1 cellular context compared by ENCODE assay signal in genomic region chr1:116373451-116374339, GRCh38.
TF ChIP-seq lines count a peak whose summit lies in the region.

No MANE protein-coding gene starts in this region.

TF ChIP-seq in K562, 482 proteins besides CTCF, POLR2A, EP300 and RAD21 (continued from another document and continues in another):
- TF ChIP-seq FOXP4 (CRISPR knock-in tag; IDR thresholded peaks at IDR 0.05; ENCODE audit: borderline replicate concordance) (no peak), PHF21A (IDR thresholded peaks at IDR 0.05; ENCODE audit: borderline replicate concordance, low read depth) (no peak), PRMT5 (CRISPR knock-in tag; IDR thresholded peaks at IDR 0.05) (no peak), KLF10 (CRISPR knock-in tag; IDR thresholded peaks at IDR 0.05) (no peak), FOXK1 (CRISPR knock-in tag; IDR thresholded peaks at IDR 0.05; ENCODE audit: borderline replicate concordance) (no peak), HNRNPLL (IDR thresholded peaks at IDR 0.05; ENCODE audit: low read depth, low read length, poor library complexity, severe bottlenecking) (no peak), ESRRA (IDR thresholded peaks at IDR 0.05; ENCODE audit: borderline replicate concordance, low read depth) (0 out of 2 replicates have a peak, but pooled peaks have one; percentile 18), MTF1 (CRISPR knock-in tag; IDR thresholded peaks at IDR 0.05; ENCODE audit: borderline replicate concordance) (no peak), GTF2F1 (IDR thresholded peaks at IDR 0.05; ENCODE audit: low read depth, low read length) (no peak), PBX2 (CRISPR knock-in tag; IDR thresholded peaks at IDR 0.05; ENCODE audit: low read depth) (no peak), PBX2 (tag; conservative IDR thresholded peaks at IDR 0.05; ENCODE audit: low read depth) (no peak), HNRNPH1 (optimal IDR thresholded peaks at IDR 0.05; ENCODE audit: low read depth, low read length) (no peak), NCOA1 (IDR thresholded peaks at IDR 0.05; ENCODE audit: low read depth) (0 out of 2 replicates have a peak, but pooled peaks have one; percentile 12), DMBX1 (CRISPR knock-in tag; IDR thresholded peaks at IDR 0.05; ENCODE audit: borderline replicate concordance) (no peak), ARHGAP35 (IDR thresholded peaks at IDR 0.05; ENCODE audit: partially characterized antibody) (no peak), STAT5A (IDR thresholded peaks at IDR 0.05; ENCODE audit: borderline replicate concordance, low read length) (no peak), RNF2 (IDR thresholded peaks at IDR 0.05) (no peak), HNRNPK (IDR thresholded peaks at IDR 0.05; ENCODE audit: low read depth, low read length, poor library complexity, severe bottlenecking) (no peak), NONO (IDR thresholded peaks at IDR 0.05; ENCODE audit: low read depth in 2 of 2, low read length in 1 of 2) (peak in 1 of 2 experiments; percentile 61; a peak in 1 of 4 replicates), CHCHD3 (CRISPR knock-in tag; IDR thresholded peaks at IDR 0.05) (no peak), SREBF1 (IDR thresholded peaks at IDR 0.05; ENCODE audit: borderline replicate concordance, low read depth, low read length) (no peak), ZNF311 (CRISPR knock-in tag; IDR thresholded peaks at IDR 0.05) (no peak), MCM5 (IDR thresholded peaks at IDR 0.05; ENCODE audit: low read depth) (no peak), RBM25 (IDR thresholded peaks at IDR 0.05; ENCODE audit: low read depth, low read length, severe bottlenecking) (no peak), ZBTB7A (IDR thresholded peaks at IDR 0.05; ENCODE audit: borderline replicate concordance, control insufficient read depth, low read depth, low read length) (peak; percentile 83; the same call in 1 of the 2 replicates)
- TF ChIP-seq, protein P1, sequence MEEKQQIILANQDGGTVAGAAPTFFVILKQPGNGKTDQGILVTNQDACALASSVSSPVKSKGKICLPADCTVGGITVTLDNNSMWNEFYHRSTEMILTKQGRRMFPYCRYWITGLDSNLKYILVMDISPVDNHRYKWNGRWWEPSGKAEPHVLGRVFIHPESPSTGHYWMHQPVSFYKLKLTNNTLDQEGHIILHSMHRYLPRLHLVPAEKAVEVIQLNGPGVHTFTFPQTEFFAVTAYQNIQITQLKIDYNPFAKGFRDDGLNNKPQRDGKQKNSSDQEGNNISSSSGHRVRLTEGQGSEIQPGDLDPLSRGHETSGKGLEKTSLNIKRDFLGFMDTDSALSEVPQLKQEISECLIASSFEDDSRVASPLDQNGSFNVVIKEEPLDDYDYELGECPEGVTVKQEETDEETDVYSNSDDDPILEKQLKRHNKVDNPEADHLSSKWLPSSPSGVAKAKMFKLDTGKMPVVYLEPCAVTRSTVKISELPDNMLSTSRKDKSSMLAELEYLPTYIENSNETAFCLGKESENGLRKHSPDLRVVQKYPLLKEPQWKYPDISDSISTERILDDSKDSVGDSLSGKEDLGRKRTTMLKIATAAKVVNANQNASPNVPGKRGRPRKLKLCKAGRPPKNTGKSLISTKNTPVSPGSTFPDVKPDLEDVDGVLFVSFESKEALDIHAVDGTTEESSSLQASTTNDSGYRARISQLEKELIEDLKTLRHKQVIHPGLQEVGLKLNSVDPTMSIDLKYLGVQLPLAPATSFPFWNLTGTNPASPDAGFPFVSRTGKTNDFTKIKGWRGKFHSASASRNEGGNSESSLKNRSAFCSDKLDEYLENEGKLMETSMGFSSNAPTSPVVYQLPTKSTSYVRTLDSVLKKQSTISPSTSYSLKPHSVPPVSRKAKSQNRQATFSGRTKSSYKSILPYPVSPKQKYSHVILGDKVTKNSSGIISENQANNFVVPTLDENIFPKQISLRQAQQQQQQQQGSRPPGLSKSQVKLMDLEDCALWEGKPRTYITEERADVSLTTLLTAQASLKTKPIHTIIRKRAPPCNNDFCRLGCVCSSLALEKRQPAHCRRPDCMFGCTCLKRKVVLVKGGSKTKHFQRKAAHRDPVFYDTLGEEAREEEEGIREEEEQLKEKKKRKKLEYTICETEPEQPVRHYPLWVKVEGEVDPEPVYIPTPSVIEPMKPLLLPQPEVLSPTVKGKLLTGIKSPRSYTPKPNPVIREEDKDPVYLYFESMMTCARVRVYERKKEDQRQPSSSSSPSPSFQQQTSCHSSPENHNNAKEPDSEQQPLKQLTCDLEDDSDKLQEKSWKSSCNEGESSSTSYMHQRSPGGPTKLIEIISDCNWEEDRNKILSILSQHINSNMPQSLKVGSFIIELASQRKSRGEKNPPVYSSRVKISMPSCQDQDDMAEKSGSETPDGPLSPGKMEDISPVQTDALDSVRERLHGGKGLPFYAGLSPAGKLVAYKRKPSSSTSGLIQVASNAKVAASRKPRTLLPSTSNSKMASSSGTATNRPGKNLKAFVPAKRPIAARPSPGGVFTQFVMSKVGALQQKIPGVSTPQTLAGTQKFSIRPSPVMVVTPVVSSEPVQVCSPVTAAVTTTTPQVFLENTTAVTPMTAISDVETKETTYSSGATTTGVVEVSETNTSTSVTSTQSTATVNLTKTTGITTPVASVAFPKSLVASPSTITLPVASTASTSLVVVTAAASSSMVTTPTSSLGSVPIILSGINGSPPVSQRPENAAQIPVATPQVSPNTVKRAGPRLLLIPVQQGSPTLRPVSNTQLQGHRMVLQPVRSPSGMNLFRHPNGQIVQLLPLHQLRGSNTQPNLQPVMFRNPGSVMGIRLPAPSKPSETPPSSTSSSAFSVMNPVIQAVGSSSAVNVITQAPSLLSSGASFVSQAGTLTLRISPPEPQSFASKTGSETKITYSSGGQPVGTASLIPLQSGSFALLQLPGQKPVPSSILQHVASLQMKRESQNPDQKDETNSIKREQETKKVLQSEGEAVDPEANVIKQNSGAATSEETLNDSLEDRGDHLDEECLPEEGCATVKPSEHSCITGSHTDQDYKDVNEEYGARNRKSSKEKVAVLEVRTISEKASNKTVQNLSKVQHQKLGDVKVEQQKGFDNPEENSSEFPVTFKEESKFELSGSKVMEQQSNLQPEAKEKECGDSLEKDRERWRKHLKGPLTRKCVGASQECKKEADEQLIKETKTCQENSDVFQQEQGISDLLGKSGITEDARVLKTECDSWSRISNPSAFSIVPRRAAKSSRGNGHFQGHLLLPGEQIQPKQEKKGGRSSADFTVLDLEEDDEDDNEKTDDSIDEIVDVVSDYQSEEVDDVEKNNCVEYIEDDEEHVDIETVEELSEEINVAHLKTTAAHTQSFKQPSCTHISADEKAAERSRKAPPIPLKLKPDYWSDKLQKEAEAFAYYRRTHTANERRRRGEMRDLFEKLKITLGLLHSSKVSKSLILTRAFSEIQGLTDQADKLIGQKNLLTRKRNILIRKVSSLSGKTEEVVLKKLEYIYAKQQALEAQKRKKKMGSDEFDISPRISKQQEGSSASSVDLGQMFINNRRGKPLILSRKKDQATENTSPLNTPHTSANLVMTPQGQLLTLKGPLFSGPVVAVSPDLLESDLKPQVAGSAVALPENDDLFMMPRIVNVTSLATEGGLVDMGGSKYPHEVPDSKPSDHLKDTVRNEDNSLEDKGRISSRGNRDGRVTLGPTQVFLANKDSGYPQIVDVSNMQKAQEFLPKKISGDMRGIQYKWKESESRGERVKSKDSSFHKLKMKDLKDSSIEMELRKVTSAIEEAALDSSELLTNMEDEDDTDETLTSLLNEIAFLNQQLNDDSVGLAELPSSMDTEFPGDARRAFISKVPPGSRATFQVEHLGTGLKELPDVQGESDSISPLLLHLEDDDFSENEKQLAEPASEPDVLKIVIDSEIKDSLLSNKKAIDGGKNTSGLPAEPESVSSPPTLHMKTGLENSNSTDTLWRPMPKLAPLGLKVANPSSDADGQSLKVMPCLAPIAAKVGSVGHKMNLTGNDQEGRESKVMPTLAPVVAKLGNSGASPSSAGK (IDR thresholded peaks at IDR 0.05), result peak; percentile 36
- TF ChIP-seq, protein P2, sequence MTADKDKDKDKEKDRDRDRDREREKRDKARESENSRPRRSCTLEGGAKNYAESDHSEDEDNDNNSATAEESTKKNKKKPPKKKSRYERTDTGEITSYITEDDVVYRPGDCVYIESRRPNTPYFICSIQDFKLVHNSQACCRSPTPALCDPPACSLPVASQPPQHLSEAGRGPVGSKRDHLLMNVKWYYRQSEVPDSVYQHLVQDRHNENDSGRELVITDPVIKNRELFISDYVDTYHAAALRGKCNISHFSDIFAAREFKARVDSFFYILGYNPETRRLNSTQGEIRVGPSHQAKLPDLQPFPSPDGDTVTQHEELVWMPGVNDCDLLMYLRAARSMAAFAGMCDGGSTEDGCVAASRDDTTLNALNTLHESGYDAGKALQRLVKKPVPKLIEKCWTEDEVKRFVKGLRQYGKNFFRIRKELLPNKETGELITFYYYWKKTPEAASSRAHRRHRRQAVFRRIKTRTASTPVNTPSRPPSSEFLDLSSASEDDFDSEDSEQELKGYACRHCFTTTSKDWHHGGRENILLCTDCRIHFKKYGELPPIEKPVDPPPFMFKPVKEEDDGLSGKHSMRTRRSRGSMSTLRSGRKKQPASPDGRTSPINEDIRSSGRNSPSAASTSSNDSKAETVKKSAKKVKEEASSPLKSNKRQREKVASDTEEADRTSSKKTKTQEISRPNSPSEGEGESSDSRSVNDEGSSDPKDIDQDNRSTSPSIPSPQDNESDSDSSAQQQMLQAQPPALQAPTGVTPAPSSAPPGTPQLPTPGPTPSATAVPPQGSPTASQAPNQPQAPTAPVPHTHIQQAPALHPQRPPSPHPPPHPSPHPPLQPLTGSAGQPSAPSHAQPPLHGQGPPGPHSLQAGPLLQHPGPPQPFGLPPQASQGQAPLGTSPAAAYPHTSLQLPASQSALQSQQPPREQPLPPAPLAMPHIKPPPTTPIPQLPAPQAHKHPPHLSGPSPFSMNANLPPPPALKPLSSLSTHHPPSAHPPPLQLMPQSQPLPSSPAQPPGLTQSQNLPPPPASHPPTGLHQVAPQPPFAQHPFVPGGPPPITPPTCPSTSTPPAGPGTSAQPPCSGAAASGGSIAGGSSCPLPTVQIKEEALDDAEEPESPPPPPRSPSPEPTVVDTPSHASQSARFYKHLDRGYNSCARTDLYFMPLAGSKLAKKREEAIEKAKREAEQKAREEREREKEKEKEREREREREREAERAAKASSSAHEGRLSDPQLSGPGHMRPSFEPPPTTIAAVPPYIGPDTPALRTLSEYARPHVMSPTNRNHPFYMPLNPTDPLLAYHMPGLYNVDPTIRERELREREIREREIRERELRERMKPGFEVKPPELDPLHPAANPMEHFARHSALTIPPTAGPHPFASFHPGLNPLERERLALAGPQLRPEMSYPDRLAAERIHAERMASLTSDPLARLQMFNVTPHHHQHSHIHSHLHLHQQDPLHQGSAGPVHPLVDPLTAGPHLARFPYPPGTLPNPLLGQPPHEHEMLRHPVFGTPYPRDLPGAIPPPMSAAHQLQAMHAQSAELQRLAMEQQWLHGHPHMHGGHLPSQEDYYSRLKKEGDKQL (CRISPR knock-in tag; IDR thresholded peaks at IDR 0.05; ENCODE audit: borderline replicate concordance), result no peak
- TF ChIP-seq, protein P3, sequence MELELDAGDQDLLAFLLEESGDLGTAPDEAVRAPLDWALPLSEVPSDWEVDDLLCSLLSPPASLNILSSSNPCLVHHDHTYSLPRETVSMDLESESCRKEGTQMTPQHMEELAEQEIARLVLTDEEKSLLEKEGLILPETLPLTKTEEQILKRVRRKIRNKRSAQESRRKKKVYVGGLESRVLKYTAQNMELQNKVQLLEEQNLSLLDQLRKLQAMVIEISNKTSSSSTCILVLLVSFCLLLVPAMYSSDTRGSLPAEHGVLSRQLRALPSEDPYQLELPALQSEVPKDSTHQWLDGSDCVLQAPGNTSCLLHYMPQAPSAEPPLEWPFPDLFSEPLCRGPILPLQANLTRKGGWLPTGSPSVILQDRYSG (tag; conservative IDR thresholded peaks at IDR 0.05; ENCODE audit: low read depth), result no peak
- TF ChIP-seq, protein P4, sequence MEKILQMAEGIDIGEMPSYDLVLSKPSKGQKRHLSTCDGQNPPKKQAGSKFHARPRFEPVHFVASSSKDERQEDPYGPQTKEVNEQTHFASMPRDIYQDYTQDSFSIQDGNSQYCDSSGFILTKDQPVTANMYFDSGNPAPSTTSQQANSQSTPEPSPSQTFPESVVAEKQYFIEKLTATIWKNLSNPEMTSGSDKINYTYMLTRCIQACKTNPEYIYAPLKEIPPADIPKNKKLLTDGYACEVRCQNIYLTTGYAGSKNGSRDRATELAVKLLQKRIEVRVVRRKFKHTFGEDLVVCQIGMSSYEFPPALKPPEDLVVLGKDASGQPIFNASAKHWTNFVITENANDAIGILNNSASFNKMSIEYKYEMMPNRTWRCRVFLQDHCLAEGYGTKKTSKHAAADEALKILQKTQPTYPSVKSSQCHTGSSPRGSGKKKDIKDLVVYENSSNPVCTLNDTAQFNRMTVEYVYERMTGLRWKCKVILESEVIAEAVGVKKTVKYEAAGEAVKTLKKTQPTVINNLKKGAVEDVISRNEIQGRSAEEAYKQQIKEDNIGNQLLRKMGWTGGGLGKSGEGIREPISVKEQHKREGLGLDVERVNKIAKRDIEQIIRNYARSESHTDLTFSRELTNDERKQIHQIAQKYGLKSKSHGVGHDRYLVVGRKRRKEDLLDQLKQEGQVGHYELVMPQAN (IDR thresholded peaks at IDR 0.05; ENCODE audit: borderline replicate concordance), result 0 out of 2 replicates have a peak, but pooled peaks have one; percentile 33
